In genomic region chr2:130976591-130977237, GRCh38 we compare ENCODE assay signal across 17 cellular contexts.
DNase-seq lines count a peak whose midpoint lies in the region; ATAC-seq, FAIRE-seq and TF ChIP-seq lines count a peak whose summit lies in the region.
"Had no signal": no experiment of that assay in that cellular context is flagged by ENCODE, and none has a peak within 500 bp of the region (broad histone marks: within the 10 kb centered on the region; RNA-seq: fewer than 3 reads in every experiment).

No MANE protein-coding gene starts in this region.

- WGBS in endodermal cell (ENCODE audit: insufficient coverage in 1 of 2, insufficient read length in 1 of 2), 2 experiments = 89 to 95% methylated on average over 6 to 10 of the region's 10 CpGs
- 100% methylated on average over 3 of the region's 10 CpGs for WGBS in trophoblast cell (ENCODE audit: extremely low coverage, insufficient coverage, insufficient read length)

- H3K79me1 ChIP-seq in trophoblast cell (ENCODE audit: low read length) = no peaks in the 10 kb centered on the region

- peak overlapping the region; percentile 52 for H3K23ac ChIP-seq in trophoblast cell (ENCODE audit: low read length)

- peaks cover 13% of the 10 kb centered on the region for H3K4me1 Mint-ChIP-seq in endodermal cell
- no peaks in the 10 kb centered on the region for H3K4me1 Mint-ChIP-seq in activated T-helper 17 cell treated with anti-CD3 and anti-CD28 coated beads, Interleukin-2, amount 50 U/mL, for 72 hours

- H3K4ac ChIP-seq in trophoblast cell (ENCODE audit: low read depth, low read length) = no peak overlapping the region

- DNase-seq in DND-41 = no peak
- no peak for DNase-seq in HTR-8/SVneo (ENCODE audit: insufficient read length, low spot score)
- DNase-seq in endodermal cell = no peak
- DNase-seq in trophoblast cell = no peak
- DNase-seq in NCI-H774 (lab: John Stamatoyannopoulos, UW) = no peak
- DNase-seq: 8988T; AML-193; Caco-2; CD8-positive, alpha-beta memory T cell; GM23248; HFFc6 had no signal

- H2BK12ac ChIP-seq in trophoblast cell (ENCODE audit: low read length) = no peak overlapping the region

- no peak overlapping the region for H2AK5ac ChIP-seq in trophoblast cell (ENCODE audit: low read length)

- peaks cover 10% of the 10 kb centered on the region for H3K9me3 Mint-ChIP-seq in endodermal cell
- no peaks in the 10 kb centered on the region for H3K9me3 Mint-ChIP-seq in activated T-helper 17 cell treated with anti-CD3 and anti-CD28 coated beads, Interleukin-2, amount 50 U/mL, for 72 hours
- H3K9me3 Mint-ChIP-seq: HFFc6 had no signal

- no peaks in the 10 kb centered on the region for H3K27me3 ChIP-seq in DND-41 (ENCODE audit: insufficient read depth, low read length, poor library complexity)
- H3K27me3 ChIP-seq in endodermal cell (ENCODE audit: control insufficient read depth, insufficient read depth, low read length, poor library complexity, severe bottlenecking) = no peaks in the 10 kb centered on the region
- H3K27me3 ChIP-seq in trophoblast cell (ENCODE audit: insufficient read depth, low read length) = no peaks in the 10 kb centered on the region
- H3K27me3 ChIP-seq: BLaER1 had no signal

- H3K4me3 ChIP-seq in DND-41 (ENCODE audit: low read depth in 1 of 2, low read length in 2 of 2) (no peak overlapping the region), endodermal cell (ENCODE audit: low read length) (peak overlapping the region; percentile 16), trophoblast cell (ENCODE audit: low read depth, low read length) (peak overlapping the region; percentile 16)
- H3K4me3 ChIP-seq: BLaER1, GM23248, HAP-1 had no signal

- H3K4me2 ChIP-seq in DND-41 (ENCODE audit: insufficient read depth, low read length) (no peak overlapping the region), trophoblast cell (ENCODE audit: low read length) (no peak overlapping the region)
- H3K4me2 ChIP-seq: BLaER1 had no signal

- no peak overlapping the region for H2BK5ac ChIP-seq in trophoblast cell (ENCODE audit: low read depth, low read length, poor library complexity)

- no peak overlapping the region for H3K4me3 Mint-ChIP-seq in endodermal cell
- no peak overlapping the region for H3K4me3 Mint-ChIP-seq in activated T-helper 17 cell treated with anti-CD3 and anti-CD28 coated beads, Interleukin-2, amount 50 U/mL, for 72 hours
- H3K4me3 Mint-ChIP-seq: CD8-positive, alpha-beta memory T cell; HFFc6 had no signal

- H3K18ac ChIP-seq in trophoblast cell (ENCODE audit: low read length) = no peak overlapping the region

- H2AFZ ChIP-seq in DND-41 (ENCODE audit: low read depth, low read length) = no peak overlapping the region
- no peak overlapping the region for H2AFZ ChIP-seq in trophoblast cell (ENCODE audit: insufficient read depth, low read length, poor library complexity)
- H2AFZ ChIP-seq: GM23248 had no signal

- H3K4me1 ChIP-seq in DND-41 (ENCODE audit: insufficient read depth, low read length) (no peaks in the 10 kb centered on the region), endodermal cell (ENCODE audit: control insufficient read depth, insufficient read depth, low read length) (peaks cover 8% of the 10 kb centered on the region), trophoblast cell (ENCODE audit: control insufficient read depth in 1 of 2, insufficient read depth in 2 of 2, low read length in 2 of 2) (no peaks in the 10 kb centered on the region)
- H3K4me1 ChIP-seq: BLaER1, Caco-2, HAP-1 had no signal

- peaks cover 10% of the 10 kb centered on the region for H3K36me3 Mint-ChIP-seq in endodermal cell (ENCODE audit: low read depth)
- no peaks in the 10 kb centered on the region for H3K36me3 Mint-ChIP-seq in activated T-helper 17 cell treated with anti-CD3 and anti-CD28 coated beads, Interleukin-2, amount 50 U/mL, for 72 hours (ENCODE audit: low read depth)
- H3K36me3 Mint-ChIP-seq: CD8-positive, alpha-beta memory T cell had no signal

- no peaks in the 10 kb centered on the region for H3K27me3 Mint-ChIP-seq in endodermal cell (ENCODE audit: insufficient read depth)
- no peaks in the 10 kb centered on the region for H3K27me3 Mint-ChIP-seq in activated T-helper 17 cell treated with anti-CD3 and anti-CD28 coated beads, Interleukin-2, amount 50 U/mL, for 72 hours
- H3K27me3 Mint-ChIP-seq: CD8-positive, alpha-beta memory T cell had no signal

- H3K27ac ChIP-seq in DND-41 (ENCODE audit: low read length) (no peak overlapping the region), endodermal cell (ENCODE audit: low read depth, low read length) (no peak overlapping the region), trophoblast cell (ENCODE audit: low read depth, low read length) (no peak overlapping the region)
- H3K27ac ChIP-seq: BLaER1, GM23248, HL-60 had no signal

- H3K14ac ChIP-seq in trophoblast cell (ENCODE audit: low read length) = no peak overlapping the region

- FAIRE-seq in HTR-8/SVneo (lab: Jason Lieb, UNC) = peak; percentile 92
- FAIRE-seq: GM18507 had no signal

- H3K9ac ChIP-seq in DND-41 (ENCODE audit: low read depth, low read length) = no peak overlapping the region
- H3K9ac ChIP-seq in endodermal cell (ENCODE audit: extremely low read depth, low read length, poor library complexity, severe bottlenecking) = no peak overlapping the region
- no peak overlapping the region for H3K9ac ChIP-seq in trophoblast cell (ENCODE audit: low read length)
- H3K9ac ChIP-seq: BLaER1, GM23248 had no signal

- H3K9me3 ChIP-seq in DND-41 (ENCODE audit: insufficient read depth, low read length, severe bottlenecking) (peaks cover 2% of the 10 kb centered on the region), endodermal cell (ENCODE audit: control insufficient read depth, low read length) (peaks cover 50% of the 10 kb centered on the region), trophoblast cell (ENCODE audit: insufficient read depth, low read depth, low read length) (peaks cover 20% of the 10 kb centered on the region)
- H3K9me3 ChIP-seq: HAP-1 had no signal

- no peak for TF ChIP-seq CTCF in DND-41 (IDR thresholded peaks at IDR 0.05; ENCODE audit: borderline replicate concordance, extremely low read depth, low read length, poor library complexity, severe bottlenecking)
- no peak for TF ChIP-seq CTCF in endodermal cell (conservative IDR thresholded peaks at IDR 0.05)

- H3K36me3 ChIP-seq in DND-41 (ENCODE audit: insufficient read depth, low read length) = no peaks in the 10 kb centered on the region
- H3K36me3 ChIP-seq in endodermal cell (ENCODE audit: control insufficient read depth, insufficient read depth, low read length) = no peaks in the 10 kb centered on the region
- no peaks in the 10 kb centered on the region for H3K36me3 ChIP-seq in trophoblast cell (ENCODE audit: control insufficient read depth in 1 of 2, insufficient read depth in 2 of 2, low read length in 2 of 2)
- H3K36me3 ChIP-seq: BLaER1, HAP-1 had no signal

- H3K79me2 ChIP-seq in DND-41 (ENCODE audit: insufficient read depth, low read length) (no peaks in the 10 kb centered on the region), trophoblast cell (ENCODE audit: control insufficient read depth, insufficient read depth, low read length, poor library complexity) (no peaks in the 10 kb centered on the region)

- no peak overlapping the region for H2BK120ac ChIP-seq in trophoblast cell (ENCODE audit: insufficient read depth, low read length, poor library complexity)

- H4K91ac ChIP-seq in trophoblast cell (ENCODE audit: low read depth, low read length) = no peak overlapping the region

- ATAC-seq in DND-41 (ENCODE audit: insufficient read depth, low read depth) (peak; percentile 50; the same call in 1 of the 3 replicates), HG03571 (IDR thresholded peaks at IDR 0.05; ENCODE audit: unreplicated experiment) (no peak)
- ATAC-seq in activated T-helper 17 cell treated with anti-CD3 and anti-CD28 coated beads, Interleukin-2, amount 50 U/mL, for 72 hours (replicated peaks) = no peak

- H4K20me1 ChIP-seq in DND-41 (ENCODE audit: insufficient read depth, low read length) = no peaks in the 10 kb centered on the region
- H4K20me1 ChIP-seq: BLaER1 had no signal

- no peak overlapping the region for H4K8ac ChIP-seq in trophoblast cell (ENCODE audit: low read depth, low read length)

- no peak overlapping the region for H4K12ac ChIP-seq in trophoblast cell (ENCODE audit: low read depth, low read length)

- H3K27ac Mint-ChIP-seq in endodermal cell = no peak overlapping the region
- no peak overlapping the region for H3K27ac Mint-ChIP-seq in activated T-helper 17 cell treated with anti-CD3 and anti-CD28 coated beads, Interleukin-2, amount 50 U/mL, for 72 hours
- H3K27ac Mint-ChIP-seq: CD8-positive, alpha-beta memory T cell; HFFc6 had no signal

Comparison
In these comparisons a context has a peak if more than half of its experiments do, and no peak if none do; other contexts are left out.
1. H3K4me3 ChIP-seq: peak in endodermal cell (single experiment) and trophoblast cell (single experiment); none in DND-41 (0 of 2).